Comparison of ENCODE assay signal across 8 cellular contexts in genomic region chr1:164602480-164603093, GRCh38. TPM values are rescaled to one million over a fixed set of nuclear protein-coding genes. Genes with fewer than 3 reads are reported as not detected.
DNase-seq lines count a peak whose midpoint lies in the region; ATAC-seq and TF ChIP-seq lines count a peak whose summit lies in the region.

No MANE protein-coding gene starts in this region.

- no peak for TF ChIP-seq POLR2A in body of pancreas (IDR thresholded peaks at IDR 0.05)

- no peaks in the 10 kb centered on the region for H3K9me3 Mint-ChIP-seq in activated T-cell treated with anti-CD3 and anti-CD28 coated beads, Interleukin-2, amount 50 U/mL, for 24 hours

- peak in 2 of 7 experiments; percentile 15 to 22 for TF ChIP-seq CTCF in body of pancreas (IDR thresholded peaks at IDR 0.05)
- no peak for TF ChIP-seq CTCF in GM10266 (IDR thresholded peaks at IDR 0.05; ENCODE audit: control insufficient read depth, insufficient read depth, low read depth, missing control alignments)

- no peak overlapping the region for H3K27ac Mint-ChIP-seq in activated T-cell treated with anti-CD3 and anti-CD28 coated beads, Interleukin-2, amount 50 U/mL, for 24 hours

- 2 to 5% methylated on average over 10 of the region's 10 CpGs for WGBS in body of pancreas, 2 donors
- whole genome bisulfite sequencing in urinary bladder = 9% methylated on average over 10 of the region's 10 CpGs

- H3K27ac ChIP-seq in body of pancreas = peak overlapping the region; percentile 76 to 88 (median 84)
- peak overlapping the region; percentile 52 for H3K27ac ChIP-seq in urinary bladder (ENCODE audit: low read depth)

- peak; percentile 60 for ATAC-seq in body of pancreas
- ATAC-seq in GM19328 (IDR thresholded peaks at IDR 0.05; ENCODE audit: unreplicated experiment) = no peak

- H3K4me1 ChIP-seq in body of pancreas = peaks cover 90% of the 10 kb centered on the region
- H3K4me1 ChIP-seq in urinary bladder (ENCODE audit: insufficient read depth) = peaks cover 2% of the 10 kb centered on the region

- H3K36me3 ChIP-seq in body of pancreas (replicated peaks in 1 of 2; ENCODE audit: insufficient read depth in 1 of 2, low read depth in 2 of 2) (no peaks in the 10 kb centered on the region), urinary bladder (ENCODE audit: insufficient read depth) (no peaks in the 10 kb centered on the region)

- no peaks in the 10 kb centered on the region for H3K4me1 Mint-ChIP-seq in activated T-cell treated with anti-CD3 and anti-CD28 coated beads, Interleukin-2, amount 50 U/mL, for 24 hours (ENCODE audit: low read depth)

- H3K27me3 Mint-ChIP-seq in activated T-cell treated with anti-CD3 and anti-CD28 coated beads, Interleukin-2, amount 50 U/mL, for 24 hours = no peaks in the 10 kb centered on the region

- H3K4me3 ChIP-seq in body of pancreas (no peak overlapping the region), urinary bladder (ENCODE audit: low read depth, low read length) (no peak overlapping the region)

- DNase-seq in NCI-H2107 treated with DMSO at 0.1 percent for 48 hours (lab: John Stamatoyannopoulos, UW; ENCODE audit: unreplicated experiment) = peak; percentile 77
- no peak for DNase-seq in NCI-H2107 (lab: John Stamatoyannopoulos, UW)
- DNase-seq in body of pancreas = peak; percentile 72 to 85 (median 82)
- peak; percentile 61 for DNase-seq in kidney tubule cell (ENCODE audit: low spot score)
- DNase-seq in GM10266 (ENCODE audit: extremely low spot score) = no peak
- DNase-seq in activated T-cell treated with anti-CD3 and anti-CD28 coated beads, Interleukin-2, amount 50 U/mL, for 24 hours = no peak

- no peaks in the 10 kb centered on the region for H3K9me3 ChIP-seq in body of pancreas

- intact Hi-C loops in body of pancreas (cut with DNase I) = no loop called here

- H3K27me3 ChIP-seq in body of pancreas = no peaks in the 10 kb centered on the region

- no peak overlapping the region for H3K4me3 Mint-ChIP-seq in activated T-cell treated with anti-CD3 and anti-CD28 coated beads, Interleukin-2, amount 50 U/mL, for 24 hours

- no peaks in the 10 kb centered on the region for H3K36me3 Mint-ChIP-seq in activated T-cell treated with anti-CD3 and anti-CD28 coated beads, Interleukin-2, amount 50 U/mL, for 24 hours (ENCODE audit: low read depth)

RNA-seq across cellular contexts. Expression of gene PBX1, which starts 43.6 kb away (rescaled TPM):
- 100 to 1,000 TPM in 1 of 2 donors, 10 to 100 TPM in 1; 83.1 to 111 TPM for total RNA-seq in body of pancreas
- 241 TPM for total RNA-seq in urinary bladder
- polyA plus RNA-seq in urinary bladder = 67.8 TPM

Comparison
In these comparisons a context has a peak if more than half of its experiments do, and no peak if none do; other contexts are left out.
1. DNase-seq: peak in NCI-H2107 treated with DMSO at 0.1 percent for 48 hours (single experiment), body of pancreas (4 of 4) and kidney tubule cell (single experiment); none in NCI-H2107 (single experiment), GM10266 (single experiment) and activated T-cell treated with anti-CD3 and anti-CD28 coated beads, Interleukin-2, amount 50 U/mL, for 24 hours (single experiment).